ENCODE assay signal across 10 cellular contexts in the genomic region with DNA sequence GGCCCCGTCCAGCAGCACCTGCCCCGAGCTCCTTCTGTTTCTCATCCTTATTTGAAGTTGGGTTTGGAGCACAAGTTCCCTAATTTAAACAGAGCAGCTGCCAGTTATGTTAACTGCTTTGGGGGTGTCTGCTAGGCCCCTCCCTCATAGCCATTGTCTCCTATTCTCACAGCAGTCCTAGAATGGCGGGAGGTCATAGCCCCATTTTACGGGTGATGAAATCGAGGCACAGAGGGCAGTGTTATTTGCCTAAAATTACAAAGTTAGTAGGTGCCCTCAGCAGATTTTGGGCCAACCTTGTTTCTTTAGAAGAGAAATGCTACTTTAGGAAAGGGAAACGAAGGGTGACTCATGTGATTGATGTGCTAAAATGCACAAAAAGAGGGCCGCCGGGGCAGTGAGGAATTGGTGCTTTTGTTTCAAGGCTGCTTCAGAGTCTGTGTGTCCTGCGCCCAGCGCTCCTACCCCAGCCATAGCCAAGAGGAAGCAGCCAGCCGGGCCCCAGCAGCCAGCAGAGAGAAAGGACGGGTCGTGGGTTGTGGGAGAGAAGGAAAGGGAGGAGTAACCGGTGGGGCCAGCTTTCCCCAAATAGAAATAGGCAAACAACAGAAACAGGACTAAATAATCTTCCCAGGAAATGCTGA. TPM values are rescaled to one million over a fixed set of nuclear protein-coding genes. Genes with fewer than 3 reads are reported as not detected.
DNase-seq lines count a peak whose midpoint lies in the region; ATAC-seq, FAIRE-seq and TF ChIP-seq lines count a peak whose summit lies in the region.
"Had no signal": no experiment of that assay in that cellular context is flagged by ENCODE, and none has a peak within 500 bp of the region (broad histone marks: within the 10 kb centered on the region; RNA-seq: fewer than 3 reads in every experiment).

No MANE protein-coding gene starts in this region.

- no peaks in the 10 kb centered on the region for H3K27me3 ChIP-seq in right atrium auricular region
- H3K27me3 ChIP-seq in keratinocyte (ENCODE audit: control insufficient read depth, extremely low read depth, insufficient read depth, low read length): no peaks in the 10 kb centered on the region

- H3K9me3 ChIP-seq in right atrium auricular region (no peaks in the 10 kb centered on the region), keratinocyte (ENCODE audit: control insufficient read depth, low read depth, low read length) (no peaks in the 10 kb centered on the region)

- dilution Hi-C loops in keratinocyte (cut with MboI; ENCODE audit: extremely low pct_ligation_motif_present, low sequenced_read_pairs): no loop called here

- H3K79me2 ChIP-seq in keratinocyte (ENCODE audit: control insufficient read depth, insufficient read depth, low read length): peaks cover 44% of the 10 kb centered on the region

- FAIRE-seq in keratinocyte (lab: Jason Lieb, UNC): no peak
- no peak for FAIRE-seq in HTR-8/SVneo (lab: Jason Lieb, UNC)

- peak overlapping the region; percentile 45 for H2AFZ ChIP-seq in keratinocyte (ENCODE audit: control insufficient read depth, low read length)

- peak overlapping the region; percentile 81 for H3K9ac ChIP-seq in keratinocyte (ENCODE audit: control insufficient read depth, extremely low read depth, insufficient read depth, low read length)

- in situ Hi-C loops in astrocyte of the spinal cord (cut with HindIII; ENCODE audit: low sequenced_read_pairs): no loop called here

- peaks cover 8% of the 10 kb centered on the region for H3K36me3 ChIP-seq in right atrium auricular region
- peaks cover 18 to 32% of the 10 kb centered on the region in 2 experiments for H3K36me3 ChIP-seq in keratinocyte (ENCODE audit: control insufficient read depth in 2 of 2, extremely low read depth in 1 of 2, insufficient read depth in 2 of 2, low read length in 2 of 2)

- TF ChIP-seq CTCF in right atrium auricular region (IDR thresholded peaks at IDR 0.05): no peak
- TF ChIP-seq CTCF in astrocyte of the spinal cord (IDR thresholded peaks at IDR 0.05; ENCODE audit: low read depth, low read length): no peak
- no peak for TF ChIP-seq CTCF in keratinocyte (optimal IDR thresholded peaks at IDR 0.05 in 1 of 3, IDR thresholded peaks at IDR 0.05 in 1 of 3, conservative IDR thresholded peaks at IDR 0.05 in 1 of 3; ENCODE audit: extremely low read depth in 1 of 3, insufficient read depth in 2 of 3, low read length in 3 of 3)

- H3K4me1 ChIP-seq in right atrium auricular region (peaks cover 0 to 35% of the 10 kb centered on the region in 2 donors), keratinocyte (ENCODE audit: control insufficient read depth, extremely low read depth, insufficient read depth, low read length) (peaks cover 27% of the 10 kb centered on the region)

- no peaks in the 10 kb centered on the region for H3K9me1 ChIP-seq in keratinocyte (ENCODE audit: control insufficient read depth, extremely low read depth, insufficient read depth, low read length)

- DNase-seq in Right ventricle myocardium superior (peak; percentile 53), right atrium auricular region (ENCODE audit: low spot score) (no peak), astrocyte of the spinal cord (ENCODE audit: low read depth, low spot score) (peak; percentile 37), keratinocyte (ENCODE audit: low read depth, low spot score) (no peak), NK-92 (lab: John Stamatoyannopoulos, UW; ENCODE audit: unreplicated experiment) (no peak), NCI-H345 (lab: John Stamatoyannopoulos, UW) (no peak), COLO829 (ENCODE audit: low spot score) (no peak), HTR-8/SVneo (ENCODE audit: insufficient read length, low spot score) (no peak)
- DNase-seq: activated CD4-positive, alpha-beta memory T cell treated with anti-CD3 and anti-CD28 coated beads for 36 hours; HCEC 1CT had no signal

- H4K20me1 ChIP-seq in keratinocyte (ENCODE audit: control insufficient read depth, extremely low read depth, insufficient read depth, low read length): no peaks in the 10 kb centered on the region

- peak; percentile 42 for ATAC-seq in Right ventricle myocardium superior (ENCODE audit: poor library complexity)

- intact Hi-C loops in Right ventricle myocardium superior (cut with DNase I): no loop called here

- H3K4me3 ChIP-seq in right atrium auricular region (no peak overlapping the region), astrocyte of the spinal cord (ENCODE audit: low read depth, low read length) (no peak overlapping the region), keratinocyte (ENCODE audit: control insufficient read depth in 2 of 3, extremely low read depth in 1 of 3, insufficient read depth in 2 of 3, low read depth in 1 of 3, low read length in 3 of 3) (peak overlapping the region in 2 of 3 experiments; percentile 58)

- H3K27ac ChIP-seq in right atrium auricular region: no peak overlapping the region
- H3K27ac ChIP-seq in keratinocyte (ENCODE audit: control insufficient read depth, insufficient read depth, low read length): peak overlapping the region; percentile 89

- H3K4me2 ChIP-seq in keratinocyte (ENCODE audit: control insufficient read depth, extremely low read depth, insufficient read depth, low read depth, low read length): peak overlapping the region; percentile 90

RNA-seq across cellular contexts. Expression of a gene that starts 13.0 kb away (rescaled TPM):
- 5.2 TPM for total RNA-seq in Right ventricle myocardium superior
- total RNA-seq in right atrium auricular region: 1 to 10 TPM; 4.0 to 6.1 TPM
- 22.4 to 25.0 TPM (median 23.1 TPM) in 3 replicates for polyA plus RNA-seq in keratinocyte
- 21.7 TPM for polyA plus RNA-seq in keratinocyte (2011; ENCODE audit: low read depth)
- 11.0 and 14.0 TPM in 2 replicates for polyA plus RNA-seq in keratinocyte (2011; cell fraction: cytosol; rRNA removed)
- 31.6 and 34.8 TPM in 2 replicates for polyA plus RNA-seq in keratinocyte (2011; cell fraction: nucleus; rRNA removed)
- polyA plus RNA-seq in keratinocyte (2012; ENCODE audit: low replicate concordance): 9.3 and 24.1 TPM in 2 replicates
- 36.4 to 62.2 TPM (median 39.0 TPM) in 3 replicates for polyA minus RNA-seq in keratinocyte
- polyA minus RNA-seq in keratinocyte (2011; cell fraction: cytosol; rRNA and poly(A)+ RNA removed): 8.8 TPM
- 26.9 and 64.1 TPM in 2 replicates for polyA minus RNA-seq in keratinocyte (2011; cell fraction: nucleus; rRNA and poly(A)+ RNA removed)

Comparison
In these comparisons a context has a peak if more than half of its experiments do, and no peak if none do; other contexts are left out.
1. DNase-seq: peak in Right ventricle myocardium superior (single experiment) and astrocyte of the spinal cord (single experiment); none in right atrium auricular region (single experiment), keratinocyte (single experiment), NK-92 (single experiment), NCI-H345 (single experiment), COLO829 (single experiment) and HTR-8/SVneo (single experiment).
2. H3K4me3 ChIP-seq: peak in keratinocyte (2 of 3); none in right atrium auricular region (0 of 2) and astrocyte of the spinal cord (single experiment).